9 cellular contexts compared by ENCODE assay signal in genomic region chr2:102473020-102473419, GRCh38. TPM values are rescaled to one million over a fixed set of nuclear protein-coding genes. Genes with fewer than 3 reads are reported as not detected.
A peak's percentile ranks its signal among the peaks of the same experiment; 100 is the strongest.
DNase-seq lines count a peak whose midpoint lies in the region; ATAC-seq and TF ChIP-seq lines count a peak whose summit lies in the region.
"Had no signal": no experiment of that assay in that cellular context is flagged by ENCODE, and none has a peak within 500 bp of the region (broad histone marks: within the 10 kb centered on the region; RNA-seq: fewer than 3 reads in every experiment).

Gene SLC9A4, plus strand, starts transcription at chr2:102473226. Its CDS starts 534 bp downstream, at chr2:102473760.

- H3K9me3 ChIP-seq in colonic mucosa: no peaks in the 10 kb centered on the region

- TF ChIP-seq CTCF in VCaP (conservative IDR thresholded peaks at IDR 0.05) (peak; percentile 91), colonic mucosa (IDR thresholded peaks at IDR 0.05) (peak; percentile 84), mesothelial cell of epicardium (IDR thresholded peaks at IDR 0.05; ENCODE audit: unreplicated experiment) (peak; percentile 87)

- no peak within 1 kb of the TSS for H3K4me3 ChIP-seq in colonic mucosa

- H3K9ac ChIP-seq in colonic mucosa (ENCODE audit: low read depth in 2 of 2, low read length in 2 of 2): no peak within 1 kb of the TSS

- intact Hi-C loops in colonic mucosa (cut with DNase I): loop anchor here (5.0 kb wide), 3 partner anchors 119 to 229 kb away; no protein-coding TSS in a partner anchor

- H3K27me3 ChIP-seq in colonic mucosa: no peaks in the 10 kb centered on the region

- peak; percentile 53 for ATAC-seq in GM19025 (IDR thresholded peaks at IDR 0.05; ENCODE audit: low read depth, unreplicated experiment)
- ATAC-seq in stimulated activated effector memory CD8-positive, alpha-beta T cell treated with anti-CD3 and anti-CD28 coated beads, Interleukin-12 subunit alpha, Interleukin-12 subunit beta, amount 100 ng/mL, for 72 hours: no peak
- no peak for ATAC-seq in HG03460 (IDR thresholded peaks at IDR 0.05; ENCODE audit: unreplicated experiment)

- H3K27ac ChIP-seq in VCaP: no peak within 1 kb of the TSS
- no peak within 1 kb of the TSS for H3K27ac ChIP-seq in colonic mucosa

- H3K4me3 Mint-ChIP-seq in mesothelial cell of epicardium: no peak within 1 kb of the TSS
- no peak within 1 kb of the TSS for H3K4me3 Mint-ChIP-seq in stimulated activated effector memory CD8-positive, alpha-beta T cell treated with anti-CD3 and anti-CD28 coated beads, Interleukin-12 subunit alpha, Interleukin-12 subunit beta, amount 100 ng/mL, for 72 hours

- no peaks in the 10 kb centered on the region for H3K36me3 Mint-ChIP-seq in mesothelial cell of epicardium
- no peaks in the 10 kb centered on the region for H3K36me3 Mint-ChIP-seq in stimulated activated effector memory CD8-positive, alpha-beta T cell treated with anti-CD3 and anti-CD28 coated beads, Interleukin-12 subunit alpha, Interleukin-12 subunit beta, amount 100 ng/mL, for 72 hours

- no peaks in the 10 kb centered on the region for H3K4me1 Mint-ChIP-seq in mesothelial cell of epicardium
- H3K4me1 Mint-ChIP-seq in stimulated activated effector memory CD8-positive, alpha-beta T cell treated with anti-CD3 and anti-CD28 coated beads, Interleukin-12 subunit alpha, Interleukin-12 subunit beta, amount 100 ng/mL, for 72 hours: no peaks in the 10 kb centered on the region

- no peaks in the 10 kb centered on the region for H3K36me3 ChIP-seq in colonic mucosa

- H3K27ac Mint-ChIP-seq in mesothelial cell of epicardium: no peak within 1 kb of the TSS
- no peak within 1 kb of the TSS for H3K27ac Mint-ChIP-seq in stimulated activated effector memory CD8-positive, alpha-beta T cell treated with anti-CD3 and anti-CD28 coated beads, Interleukin-12 subunit alpha, Interleukin-12 subunit beta, amount 100 ng/mL, for 72 hours

- no peaks in the 10 kb centered on the region for H3K4me1 ChIP-seq in colonic mucosa

- H3K27me3 Mint-ChIP-seq in mesothelial cell of epicardium (ENCODE audit: low read depth): peaks cover 23% of the 10 kb centered on the region

- peak; percentile 34 for DNase-seq in COLO829 (ENCODE audit: low spot score)
- DNase-seq in KG1 (lab: John Stamatoyannopoulos, UW): peak; percentile 64
- peak; percentile 71 for DNase-seq in colonic mucosa
- peak in 1 of 2 experiments; percentile 61 for DNase-seq in mesothelial cell of epicardium (ENCODE audit: low spot score in 2 of 2, unreplicated experiment in 2 of 2)
- peak; percentile 31 to 75 for DNase-seq in stimulated activated effector memory CD8-positive, alpha-beta T cell treated with anti-CD3 and anti-CD28 coated beads, Interleukin-12 subunit alpha, Interleukin-12 subunit beta, amount 100 ng/mL, for 72 hours (ENCODE audit: low spot score in 2 of 2)

- H3K9me3 Mint-ChIP-seq in mesothelial cell of epicardium: peaks cover 14% of the 10 kb centered on the region
- peaks cover 7% of the 10 kb centered on the region for H3K9me3 Mint-ChIP-seq in stimulated activated effector memory CD8-positive, alpha-beta T cell treated with anti-CD3 and anti-CD28 coated beads, Interleukin-12 subunit alpha, Interleukin-12 subunit beta, amount 100 ng/mL, for 72 hours

RNA-seq across cellular contexts. Expression of gene SLC9A4, which starts in this region (rescaled TPM):
- total RNA-seq in colonic mucosa (under 1 TPM in 1 of 2 donors, not detected in 1; 0.15 TPM), mesothelial cell of epicardium (0.07 to 0.11 TPM (median 0.11 TPM) in 3 replicates)
- total RNA-seq: subcutaneous adipose tissue had no signal

Comparison
In these comparisons a context has a peak if more than half of its experiments do, and no peak if none do; other contexts are left out.
1. Peak in DNase-seq in colonic mucosa; RNA of the gene not detected or under 1 TPM.